Comparison of ENCODE assay signal across 34 cellular contexts in genomic region chr15:82858932-82859331, GRCh38. TPM values are rescaled to one million over a fixed set of nuclear protein-coding genes. Genes with fewer than 3 reads are reported as not detected.
"Had no signal": no experiment of that assay in that cellular context is flagged by ENCODE, and none has a peak within 500 bp of the region (broad histone marks: within the 10 kb centered on the region; RNA-seq: fewer than 3 reads in every experiment).

No MANE protein-coding gene starts in this region.

- H3K4me3 ChIP-seq: adrenal gland, ascending aorta, breast epithelium, cardiac muscle cell, colonic mucosa, esophagus squamous epithelium, gastroesophageal sphincter had no signal

- DNase-seq: activated CD4-positive, alpha-beta T cell treated with anti-CD3 and anti-CD28 coated beads for 36 hours; activated CD4-positive, alpha-beta T cell treated with anti-CD3 and anti-CD28 coated beads, Interleukin-2, amount 10 ng/mL, durations not matched to agents 24 days and 14 days; activated CD4-positive, CD25-positive, alpha-beta regulatory T cell; activated CD4-positive, CD25-positive, alpha-beta regulatory T cell treated with anti-CD3 and anti-CD28 coated beads, Interleukin-2, amount 50 U/mL, for 72 hours; activated CD8-positive, alpha-beta memory T cell treated with anti-CD3 and anti-CD28 coated beads for 24 hours; activated CD8-positive, alpha-beta T cell treated with anti-CD3 and anti-CD28 coated beads for 36 hours; activated effector memory CD4-positive, alpha-beta T cell treated with anti-CD3 and anti-CD28 coated beads, Interleukin-2, amount 50 U/mL, for 16 hours; activated naive CD4-positive, alpha-beta T cell treated with anti-CD3 and anti-CD28 coated beads for 36 hours; activated naive CD8-positive, alpha-beta T cell treated with anti-CD3 and anti-CD28 coated beads for 36 hours; activated naive CD8-positive, alpha-beta T cell treated with anti-CD3 and anti-CD28 coated beads, Interleukin-2, amount 50 U/mL, for 24 hours; activated T-cell treated with anti-CD3 and anti-CD28 coated beads, Interleukin-2, amount 50 U/mL, for 48 hours; amygdala; central memory CD4-positive, alpha-beta T cell; cerebellar nuclear complex; colonic mucosa; effector CD8-positive, alpha-beta T cell; esophagus squamous epithelium; foreskin melanocyte; T-helper 2 cell had no signal

- H3K27me3 Mint-ChIP-seq: activated CD4-positive, alpha-beta T cell treated with anti-CD3 and anti-CD28 coated beads for 36 hours; activated CD8-positive, alpha-beta T cell treated with anti-CD3 and anti-CD28 coated beads for 36 hours; activated naive CD4-positive, alpha-beta T cell treated with anti-CD3 and anti-CD28 coated beads, Interleukin-2, amount 50 U/mL, for 24 hours; activated naive CD8-positive, alpha-beta T cell treated with anti-CD3 and anti-CD28 coated beads for 36 hours; activated naive CD8-positive, alpha-beta T cell treated with anti-CD3 and anti-CD28 coated beads, Interleukin-2, amount 50 U/mL, for 24 hours; brain had no signal

- H3K4me1 Mint-ChIP-seq: brain had no signal

- H3K4me3 Mint-ChIP-seq: activated CD4-positive, alpha-beta T cell treated with anti-CD3 and anti-CD28 coated beads for 36 hours; activated CD4-positive, alpha-beta T cell treated with anti-CD3 and anti-CD28 coated beads, Interleukin-2, amount 10 ng/mL, durations not matched to agents 24 days and 14 days; activated CD8-positive, alpha-beta T cell treated with anti-CD3 and anti-CD28 coated beads for 36 hours; activated naive CD4-positive, alpha-beta T cell treated with anti-CD3 and anti-CD28 coated beads for 36 hours; activated naive CD4-positive, alpha-beta T cell treated with anti-CD3 and anti-CD28 coated beads, Interleukin-2, amount 50 U/mL, for 24 hours; activated naive CD8-positive, alpha-beta T cell treated with anti-CD3 and anti-CD28 coated beads for 36 hours; activated naive CD8-positive, alpha-beta T cell treated with anti-CD3 and anti-CD28 coated beads, Interleukin-2, amount 50 U/mL, for 24 hours; activated T-helper 1 cell treated with anti-CD3 and anti-CD28 coated beads, Interleukin-12 subunit alpha, Interleukin-12 subunit beta, Interleukin-2, Interleukin-4 antibody, amounts not matched to agents 30 ng/mL and 10 ng/mL and 1 ng/mL, durations not matched to agents 14 hours and 24 hours and 36 hours; brain had no signal

- H3K27ac ChIP-seq: adrenal gland, ascending aorta, breast epithelium, cardiac muscle cell, colonic mucosa, epithelial cell of prostate, esophagus squamous epithelium, gastroesophageal sphincter had no signal

- ATAC-seq: activated CD4-positive, alpha-beta T cell treated with anti-CD3 and anti-CD28 coated beads for 36 hours; activated CD8-positive, alpha-beta T cell treated with anti-CD3 and anti-CD28 coated beads for 36 hours; activated naive CD8-positive, alpha-beta T cell treated with anti-CD3 and anti-CD28 coated beads, Interleukin-2, amount 50 U/mL, for 24 hours; gastroesophageal sphincter had no signal

- H3K9me3 ChIP-seq: adrenal gland, ascending aorta, breast epithelium, colonic mucosa, esophagus squamous epithelium, gastroesophageal sphincter had no signal

- H3K36me3 Mint-ChIP-seq: activated naive CD4-positive, alpha-beta T cell treated with anti-CD3 and anti-CD28 coated beads, Interleukin-2, amount 50 U/mL, for 24 hours; activated naive CD8-positive, alpha-beta T cell treated with anti-CD3 and anti-CD28 coated beads for 36 hours; brain had no signal

- H3K27me3 ChIP-seq: adrenal gland, ascending aorta, breast epithelium, cardiac muscle cell, colonic mucosa, esophagus squamous epithelium, gastroesophageal sphincter had no signal

- H3K27ac Mint-ChIP-seq: activated CD4-positive, alpha-beta T cell treated with anti-CD3 and anti-CD28 coated beads for 36 hours; activated CD4-positive, alpha-beta T cell treated with anti-CD3 and anti-CD28 coated beads, Interleukin-2, amount 10 ng/mL, durations not matched to agents 24 days and 14 days; activated CD8-positive, alpha-beta T cell treated with anti-CD3 and anti-CD28 coated beads for 36 hours; activated naive CD4-positive, alpha-beta T cell treated with anti-CD3 and anti-CD28 coated beads for 36 hours; activated naive CD4-positive, alpha-beta T cell treated with anti-CD3 and anti-CD28 coated beads, Interleukin-2, amount 50 U/mL, for 24 hours; activated naive CD8-positive, alpha-beta T cell treated with anti-CD3 and anti-CD28 coated beads for 36 hours; activated naive CD8-positive, alpha-beta T cell treated with anti-CD3 and anti-CD28 coated beads, Interleukin-2, amount 50 U/mL, for 24 hours; activated T-helper 1 cell treated with anti-CD3 and anti-CD28 coated beads, Interleukin-12 subunit alpha, Interleukin-12 subunit beta, Interleukin-2, Interleukin-4 antibody, amounts not matched to agents 30 ng/mL and 10 ng/mL and 1 ng/mL, durations not matched to agents 14 hours and 24 hours and 36 hours; activated T-helper 2 cell treated with anti-CD3 and anti-CD28 coated beads, Interferon-gamma antibody, Interleukin-2, Interleukin-4, amounts not matched to agents 10 μg/mL and 5 μg/mL and 100 μg/mL, durations not matched to agents 14 hours and 24 hours and 36 hours; brain had no signal

- H3K9me3 Mint-ChIP-seq: activated CD4-positive, alpha-beta T cell treated with anti-CD3 and anti-CD28 coated beads, Interleukin-2, amount 10 ng/mL, durations not matched to agents 24 days and 14 days; activated CD8-positive, alpha-beta T cell treated with anti-CD3 and anti-CD28 coated beads for 36 hours; activated naive CD4-positive, alpha-beta T cell treated with anti-CD3 and anti-CD28 coated beads for 36 hours; activated naive CD4-positive, alpha-beta T cell treated with anti-CD3 and anti-CD28 coated beads, Interleukin-2, amount 50 U/mL, for 24 hours; activated naive CD8-positive, alpha-beta T cell treated with anti-CD3 and anti-CD28 coated beads for 36 hours; activated naive CD8-positive, alpha-beta T cell treated with anti-CD3 and anti-CD28 coated beads, Interleukin-2, amount 50 U/mL, for 24 hours; activated T-helper 1 cell treated with anti-CD3 and anti-CD28 coated beads, Interleukin-12 subunit alpha, Interleukin-12 subunit beta, Interleukin-2, Interleukin-4 antibody, amounts not matched to agents 30 ng/mL and 10 ng/mL and 1 ng/mL, durations not matched to agents 14 hours and 24 hours and 36 hours; activated T-helper 2 cell treated with anti-CD3 and anti-CD28 coated beads, Interferon-gamma antibody, Interleukin-2, Interleukin-4, amounts not matched to agents 10 μg/mL and 5 μg/mL and 100 μg/mL, durations not matched to agents 14 hours and 24 hours and 36 hours; brain had no signal

- H3K4me1 ChIP-seq: ascending aorta, breast epithelium, colonic mucosa, esophagus squamous epithelium, gastroesophageal sphincter had no signal

- H3K36me3 ChIP-seq: adrenal gland, ascending aorta, breast epithelium, cardiac muscle cell, colonic mucosa had no signal

RNA-seq across cellular contexts. Expression of gene FSD2, which starts 53.1 kb away (rescaled TPM):
- total RNA-seq: activated CD4-positive, alpha-beta T cell treated with anti-CD3 and anti-CD28 coated beads for 36 hours; activated CD4-positive, alpha-beta T cell treated with anti-CD3 and anti-CD28 coated beads, Interleukin-2, amount 10 ng/mL, durations not matched to agents 24 days and 14 days; activated CD8-positive, alpha-beta T cell treated with anti-CD3 and anti-CD28 coated beads for 36 hours; activated naive CD4-positive, alpha-beta T cell treated with anti-CD3 and anti-CD28 coated beads for 36 hours; activated naive CD8-positive, alpha-beta T cell treated with anti-CD3 and anti-CD28 coated beads for 36 hours; activated T-helper 1 cell treated with anti-CD3 and anti-CD28 coated beads, Interleukin-12 subunit alpha, Interleukin-12 subunit beta, Interleukin-2, Interleukin-4 antibody, amounts not matched to agents 30 ng/mL and 10 ng/mL and 1 ng/mL, durations not matched to agents 14 hours and 24 hours and 36 hours; activated T-helper 2 cell treated with anti-CD3 and anti-CD28 coated beads, Interferon-gamma antibody, Interleukin-2, Interleukin-4, amounts not matched to agents 10 μg/mL and 5 μg/mL and 100 μg/mL, durations not matched to agents 14 hours and 24 hours and 36 hours; adrenal gland; ascending aorta; colonic mucosa; dermis microvascular lymphatic vessel endothelial cell; endothelial cell of umbilical vein; esophagus squamous epithelium; fibroblast of lung; fibroblast of villous mesenchyme; gastroesophageal sphincter; T-helper 1 cell treated with Interleukin-12 subunit alpha and Interleukin-12 subunit beta and Interleukin-4 antibody, amounts not matched to agents 30 ng/mL and 1 ng/mL, for 36 hours had no signal
- polyA plus RNA-seq: endothelial cell of umbilical vein, fibroblast of lung had no signal
